Comparison of ENCODE assay signal across 17 cellular contexts in genomic region chr12:26680724-26681455, GRCh38.
A peak's percentile ranks its signal among the peaks of the same experiment; 100 is the strongest.
DNase-seq lines count a peak whose midpoint lies in the region; ATAC-seq and TF ChIP-seq lines count a peak whose summit lies in the region.
"Had no signal": no experiment of that assay in that cellular context is flagged by ENCODE, and none has a peak within 500 bp of the region (broad histone marks: within the 10 kb centered on the region; RNA-seq: fewer than 3 reads in every experiment).

No MANE protein-coding gene starts in this region.

- peaks cover 1% of the 10 kb centered on the region for H3K4me1 Mint-ChIP-seq in activated T-cell treated with anti-CD3 and anti-CD28 coated beads, Interleukin-2, amount 50 U/mL, for 24 hours (ENCODE audit: low read depth)
- no peaks in the 10 kb centered on the region for H3K4me1 Mint-ChIP-seq in activated T-cell treated with anti-CD3 and anti-CD28 coated beads, Interleukin-2, amount 50 U/mL, for 4 hours (ENCODE audit: low read depth)
- H3K4me1 Mint-ChIP-seq in T-helper 17 cell, result peaks cover 4% of the 10 kb centered on the region

- H3K36me3 ChIP-seq in testis (ENCODE audit: low read depth, missing control alignments), result no peaks in the 10 kb centered on the region
- H3K36me3 ChIP-seq: ovary had no signal

- no peak overlapping the region for H3K4me3 Mint-ChIP-seq in activated T-cell treated with anti-CD3 and anti-CD28 coated beads, Interleukin-2, amount 50 U/mL, for 24 hours
- H3K4me3 Mint-ChIP-seq in activated T-cell treated with anti-CD3 and anti-CD28 coated beads, Interleukin-2, amount 50 U/mL, for 4 hours, result no peak overlapping the region
- H3K4me3 Mint-ChIP-seq in T-helper 17 cell, result no peak overlapping the region
- H3K4me3 Mint-ChIP-seq: activated CD8-positive, alpha-beta T cell treated with anti-CD3 and anti-CD28 coated beads for 36 hours had no signal

- H3K36me3 Mint-ChIP-seq in activated T-cell treated with anti-CD3 and anti-CD28 coated beads, Interleukin-2, amount 50 U/mL, for 24 hours (ENCODE audit: low read depth), result peaks cover 76% of the 10 kb centered on the region
- peaks cover 35% of the 10 kb centered on the region for H3K36me3 Mint-ChIP-seq in activated T-cell treated with anti-CD3 and anti-CD28 coated beads, Interleukin-2, amount 50 U/mL, for 4 hours (ENCODE audit: insufficient read depth)
- H3K36me3 Mint-ChIP-seq in T-helper 17 cell (ENCODE audit: low read depth), result peaks cover 6% of the 10 kb centered on the region

- no peak for TF ChIP-seq CTCF in fibroblast of mammary gland (conservative IDR thresholded peaks at IDR 0.05; ENCODE audit: control insufficient read depth, insufficient read depth, low read depth, low read length)
- TF ChIP-seq CTCF in testis (IDR thresholded peaks at IDR 0.05), result no peak

- no peaks in the 10 kb centered on the region for H3K27me3 ChIP-seq in testis
- H3K27me3 ChIP-seq: ovary, upper lobe of left lung had no signal

- H3K27me3 Mint-ChIP-seq in activated T-cell treated with anti-CD3 and anti-CD28 coated beads, Interleukin-2, amount 50 U/mL, for 24 hours, result no peaks in the 10 kb centered on the region
- H3K27me3 Mint-ChIP-seq in activated T-cell treated with anti-CD3 and anti-CD28 coated beads, Interleukin-2, amount 50 U/mL, for 4 hours (ENCODE audit: low read depth), result no peaks in the 10 kb centered on the region
- H3K27me3 Mint-ChIP-seq in T-helper 17 cell, result no peaks in the 10 kb centered on the region
- H3K27me3 Mint-ChIP-seq: activated CD8-positive, alpha-beta T cell treated with anti-CD3 and anti-CD28 coated beads for 36 hours had no signal

- no peak for DNase-seq in activated T-cell treated with anti-CD3 and anti-CD28 coated beads, Interleukin-2, amount 50 U/mL, for 24 hours
- no peak for DNase-seq in activated T-cell treated with anti-CD3 and anti-CD28 coated beads, Interleukin-2, amount 50 U/mL, for 4 hours
- DNase-seq in T-helper 17 cell (no peak), fibroblast of mammary gland (ENCODE audit: low read depth) (peak; percentile 79), skeletal muscle cell (ENCODE audit: low read depth) (peak; percentile 41), testis (no peak)
- DNase-seq in stimulated activated naive CD8-positive, alpha-beta T cell treated with anti-CD3 and anti-CD28 coated beads, Interleukin-15, Interleukin-2, amounts not matched to agents 100 U/mL and 50 U/mL, for 24 hours, result no peak
- DNase-seq: activated CD8-positive, alpha-beta T cell treated with anti-CD3 and anti-CD28 coated beads for 36 hours; erythroblast; Kasumi-1; left cardiac atrium; NCI-H1694; NCI-H510A; ovary; upper lobe of left lung had no signal

- TF ChIP-seq POLR2A in testis (IDR thresholded peaks at IDR 0.05), result no peak

- ATAC-seq in activated T-cell treated with anti-CD3 and anti-CD28 coated beads, Interleukin-2, amount 50 U/mL, for 4 hours, result no peak
- no peak for ATAC-seq in T-helper 17 cell
- ATAC-seq in stimulated activated naive CD8-positive, alpha-beta T cell treated with anti-CD3 and anti-CD28 coated beads, Interleukin-15, Interleukin-2, amounts not matched to agents 100 U/mL and 50 U/mL, for 24 hours, result no peak
- no peak for ATAC-seq in HG02938 (IDR thresholded peaks at IDR 0.05; ENCODE audit: unreplicated experiment)
- ATAC-seq: activated CD8-positive, alpha-beta T cell treated with anti-CD3 and anti-CD28 coated beads for 36 hours had no signal

- peak overlapping the region; percentile 33 for H3K27ac Mint-ChIP-seq in activated T-cell treated with anti-CD3 and anti-CD28 coated beads, Interleukin-2, amount 50 U/mL, for 24 hours
- H3K27ac Mint-ChIP-seq in T-helper 17 cell, result peak overlapping the region; percentile 61
- H3K27ac Mint-ChIP-seq: activated CD8-positive, alpha-beta T cell treated with anti-CD3 and anti-CD28 coated beads for 36 hours had no signal

- WGBS in testis, 2 donors, result 78 to 85% methylated on average over 3 of the region's 3 CpGs

- intact Hi-C loops in testis (cut with DNase I; ENCODE audit: low total_unique reads), result no loop called here

- H3K4me1 ChIP-seq in testis, result no peaks in the 10 kb centered on the region
- H3K4me1 ChIP-seq: upper lobe of left lung had no signal

- H3K9me3 ChIP-seq in T-helper 17 cell (ENCODE audit: control insufficient read depth, low read length, poor library complexity, severe bottlenecking), result no peaks in the 10 kb centered on the region
- no peaks in the 10 kb centered on the region for H3K9me3 ChIP-seq in testis
- H3K9me3 ChIP-seq: ovary, upper lobe of left lung had no signal

- peaks cover 4% of the 10 kb centered on the region for H3K9me3 Mint-ChIP-seq in activated T-cell treated with anti-CD3 and anti-CD28 coated beads, Interleukin-2, amount 50 U/mL, for 24 hours
- H3K9me3 Mint-ChIP-seq in activated T-cell treated with anti-CD3 and anti-CD28 coated beads, Interleukin-2, amount 50 U/mL, for 4 hours, result peaks cover 4% of the 10 kb centered on the region
- H3K9me3 Mint-ChIP-seq: activated CD8-positive, alpha-beta T cell treated with anti-CD3 and anti-CD28 coated beads for 36 hours had no signal

- H3K27ac ChIP-seq in testis, result no peak overlapping the region
- H3K27ac ChIP-seq: ovary, skin epidermis, upper lobe of left lung had no signal

- H3K4me3 ChIP-seq in fibroblast of mammary gland (ENCODE audit: control insufficient read depth, low read depth, low read length) (no peak overlapping the region), skeletal muscle cell (ENCODE audit: low read depth, low read length) (no peak overlapping the region), testis (no peak overlapping the region)
- H3K4me3 ChIP-seq: ovary, skin epidermis, upper lobe of left lung had no signal

Comparison
In these comparisons a context has a peak if more than half of its experiments do, and no peak if none do; other contexts are left out.
1. DNase-seq: peak in fibroblast of mammary gland (single experiment) and skeletal muscle cell (single experiment); none in activated T-cell treated with anti-CD3 and anti-CD28 coated beads, Interleukin-2, amount 50 U/mL, for 24 hours (single experiment), activated T-cell treated with anti-CD3 and anti-CD28 coated beads, Interleukin-2, amount 50 U/mL, for 4 hours (single experiment), T-helper 17 cell (0 of 3), testis (single experiment) and stimulated activated naive CD8-positive, alpha-beta T cell treated with anti-CD3 and anti-CD28 coated beads, Interleukin-15, Interleukin-2, amounts not matched to agents 100 U/mL and 50 U/mL, for 24 hours (single experiment).